In the genomic region with DNA sequence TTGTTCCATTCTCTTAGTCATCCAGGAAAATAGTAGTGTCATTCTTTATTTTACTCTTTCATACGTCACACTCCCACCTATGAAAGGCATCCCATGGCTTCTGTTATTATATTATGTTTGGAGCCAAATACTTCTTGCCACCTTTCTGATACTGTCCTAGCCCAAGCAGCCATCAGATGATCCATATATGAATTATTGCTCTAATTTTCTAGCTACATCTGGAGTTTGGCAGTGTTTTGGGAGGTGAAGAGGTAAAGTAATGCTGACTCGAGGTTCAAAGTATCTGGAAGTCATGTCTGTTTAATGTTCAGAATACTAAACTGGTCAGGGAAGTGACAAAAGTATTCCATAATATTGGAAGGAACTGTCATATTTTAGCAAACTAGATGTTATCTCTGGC, we compare ENCODE assay signal across 36 cellular contexts.
"Had no signal": no experiment of that assay in that cellular context is flagged by ENCODE, and none has a peak within 500 bp of the region (broad histone marks: within the 10 kb centered on the region; RNA-seq: fewer than 3 reads in every experiment).

No MANE protein-coding gene starts in this region.

- H3K27ac ChIP-seq: adrenal gland, body of pancreas, brain microvascular endothelial cell, breast epithelium, cardiac muscle cell, WERI-Rb-1 had no signal

- H3K4me1 ChIP-seq: adrenal gland, body of pancreas, breast epithelium had no signal

- DNase-seq: activated CD4-positive, alpha-beta memory T cell treated with anti-CD3 and anti-CD28 coated beads, Interleukin-2, amount 10 ng/mL, durations not matched to agents 7 days and 5 days; activated CD4-positive, alpha-beta T cell treated with anti-CD3 and anti-CD28 coated beads for 1 hour; activated CD4-positive, alpha-beta T cell treated with anti-CD3 and anti-CD28 coated beads for 36 hours; activated CD4-positive, alpha-beta T cell treated with anti-CD3 and anti-CD28 coated beads for 48 hours; activated CD4-positive, alpha-beta T cell treated with anti-CD3 and anti-CD28 coated beads, Interleukin-2, amount 10 ng/mL, durations not matched to agents 7 days and 5 days; activated CD4-positive, alpha-beta T cell treated with anti-CD3 and anti-CD28 coated beads, Interleukin-2, amount 50 U/mL, for 48 hours; activated CD4-positive, CD25-positive, alpha-beta regulatory T cell; activated CD8-positive, alpha-beta memory T cell treated with anti-CD3 and anti-CD28 coated beads for 24 hours; activated CD8-positive, alpha-beta memory T cell treated with anti-CD3 and anti-CD28 coated beads, Interleukin-2, amount 10 ng/mL, durations not matched to agents 7 days and 5 days; activated CD8-positive, alpha-beta memory T cell treated with anti-CD3 and anti-CD28 coated beads, Interleukin-2, amount 50 U/mL, for 48 hours; activated CD8-positive, alpha-beta T cell treated with anti-CD3 and anti-CD28 coated beads, Interleukin-2, amount 10 ng/mL, durations not matched to agents 7 days and 5 days; activated effector memory CD4-positive, alpha-beta T cell treated with anti-CD3 and anti-CD28 coated beads, Interleukin-2, amount 50 U/mL, for 16 hours; activated gamma-delta T cell treated with Interleukin-2 at 50 U/mL for 16 hours; activated naive CD4-positive, alpha-beta T cell; activated naive CD4-positive, alpha-beta T cell treated with anti-CD3 and anti-CD28 coated beads for 36 hours; activated naive CD4-positive, alpha-beta T cell treated with anti-CD3 and anti-CD28 coated beads, Interleukin-2, amount 50 U/mL, for 16 hours; activated naive CD8-positive, alpha-beta T cell treated with anti-CD3 and anti-CD28 coated beads for 36 hours; activated T-cell treated with anti-CD3 and anti-CD28 coated beads, Interleukin-2, amount 50 U/mL, for 24 hours; activated T-cell treated with anti-CD3 and anti-CD28 coated beads, Interleukin-2, amount 50 U/mL, for 48 hours; adrenal gland; amniotic stem cell; aorta; body of pancreas; brain microvascular endothelial cell; caudate nucleus; cerebellar nuclear complex; T-helper 2 cell; T-helper 9 cell; WERI-Rb-1 had no signal

- H3K4me3 ChIP-seq: adrenal gland, body of pancreas, breast epithelium, cardiac muscle cell had no signal

- H3K27me3 ChIP-seq: adrenal gland, body of pancreas, brain microvascular endothelial cell, breast epithelium, cardiac muscle cell had no signal

- H3K9me3 ChIP-seq: adrenal gland, body of pancreas, breast epithelium had no signal

- FAIRE-seq: astrocyte had no signal

- ATAC-seq: activated CD4-positive, alpha-beta T cell treated with anti-CD3 and anti-CD28 coated beads for 36 hours; activated CD4-positive, CD25-positive, alpha-beta regulatory T cell treated with anti-CD3 and anti-CD28 coated beads, Interleukin-2, amount 50 U/mL, for 24 hours; activated CD8-positive, alpha-beta memory T cell treated with anti-CD3 and anti-CD28 coated beads, Interleukin-2, amount 10 ng/mL, durations not matched to agents 7 days and 5 days; activated CD8-positive, alpha-beta T cell treated with anti-CD3 and anti-CD28 coated beads, Interleukin-2, amount 10 ng/mL, durations not matched to agents 7 days and 5 days; activated naive CD4-positive, alpha-beta T cell treated with anti-CD3 and anti-CD28 coated beads, Interleukin-2, amount 50 U/mL, for 72 hours; activated T-helper 17 cell treated with anti-CD3 and anti-CD28 coated beads, Interleukin-2, amount 50 U/mL, for 72 hours; body of pancreas; WTC11 had no signal

- H3K36me3 ChIP-seq: adrenal gland, brain microvascular endothelial cell, breast epithelium, cardiac muscle cell, WERI-Rb-1 had no signal
